ENCODE assay signal across 12 cellular contexts in the genomic region with DNA sequence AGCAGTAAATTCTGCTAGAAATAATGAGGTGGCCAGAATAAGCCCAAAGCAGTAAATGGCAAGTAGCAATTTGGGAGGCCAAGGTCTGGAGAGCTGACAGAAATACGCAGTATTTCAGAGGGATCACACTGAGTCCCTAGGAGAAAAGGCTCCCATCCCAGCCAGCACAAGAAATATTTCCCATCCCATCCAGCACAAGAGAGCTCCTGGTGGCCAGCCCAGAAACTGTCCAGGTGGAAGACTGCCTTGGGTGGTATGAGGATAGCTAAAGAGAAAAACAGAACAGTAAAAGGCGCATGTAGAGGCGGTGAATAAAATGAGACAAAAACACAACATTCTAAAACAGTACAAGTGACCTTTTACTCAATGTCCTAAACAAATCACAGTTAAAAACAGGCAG.
DNase-seq lines count a peak whose midpoint lies in the region; ATAC-seq and TF ChIP-seq lines count a peak whose summit lies in the region.
"Had no signal": no experiment of that assay in that cellular context is flagged by ENCODE, and none has a peak within 500 bp of the region (broad histone marks: within the 10 kb centered on the region; RNA-seq: fewer than 3 reads in every experiment).

No MANE protein-coding gene starts in this region.

- TF ChIP-seq CTCF in A673 (conservative IDR thresholded peaks at IDR 0.05; ENCODE audit: low read depth, low read length) = peak; percentile 31; the same call in 1 of the 2 replicates
- TF ChIP-seq CTCF in GM12873 (IDR thresholded peaks at IDR 0.05; ENCODE audit: insufficient read depth, low read depth, low read length, missing control alignments) = peak; percentile 17
- TF ChIP-seq CTCF in psoas muscle (IDR thresholded peaks at IDR 0.05) = no peak
- no peak for TF ChIP-seq CTCF in omental fat pad (IDR thresholded peaks at IDR 0.05)

- CTCF ChIA-PET in A673 (lab: Charles Lee) = interaction anchor here (0.6 kb wide), 1 partner anchor 42 kb away, joined by 3 read pairs; no protein-coding TSS in a partner anchor

- H3K36me3 Mint-ChIP-seq in T-helper 17 cell (ENCODE audit: low read depth) = peaks cover 2% of the 10 kb centered on the region

- H3K4me1 Mint-ChIP-seq in T-helper 17 cell = no peaks in the 10 kb centered on the region

- POLR2A ChIA-PET in A673 (lab: Charles Lee; ENCODE audit: low non-redundant PET) = no interaction called here

- ATAC-seq in T-helper 17 cell = no peak
- ATAC-seq in psoas muscle = no peak
- no peak for ATAC-seq in omental fat pad (ENCODE audit: low FRiP score)

- H3K27me3 ChIP-seq in A673 (replicated peaks; ENCODE audit: insufficient read depth, low read depth, low read length, poor library complexity) = no peaks in the 10 kb centered on the region
- no peaks in the 10 kb centered on the region for H3K27me3 ChIP-seq in psoas muscle (ENCODE audit: insufficient read depth in 3 of 3, low read length in 2 of 3)

- H3K4me1 ChIP-seq in A673 (ENCODE audit: insufficient read depth, low read length, poor library complexity, severe bottlenecking) = no peaks in the 10 kb centered on the region
- H3K4me1 ChIP-seq in psoas muscle = no peaks in the 10 kb centered on the region

- peak overlapping the region; percentile 60 for H3K27ac Mint-ChIP-seq in T-helper 17 cell
- H3K27ac Mint-ChIP-seq: CD4-positive, alpha-beta T cell; T-helper 1 cell treated with Interleukin-12 subunit alpha and Interleukin-12 subunit beta and Interleukin-4 antibody, amounts not matched to agents 30 μg/mL and 1 μg/mL, for 36 hours had no signal

- H3K36me3 ChIP-seq in A673 (ENCODE audit: insufficient read depth, low read length, poor library complexity, severe bottlenecking) = peaks cover 19% of the 10 kb centered on the region
- peaks cover 0 to 87% of the 10 kb centered on the region in 2 donors for H3K36me3 ChIP-seq in psoas muscle (ENCODE audit: insufficient read depth in 1 of 2, low read depth in 1 of 2)

- H3K4me3 Mint-ChIP-seq in T-helper 17 cell = no peak overlapping the region
- H3K4me3 Mint-ChIP-seq: CD4-positive, alpha-beta T cell; T-helper 1 cell treated with Interleukin-12 subunit alpha and Interleukin-12 subunit beta and Interleukin-4 antibody, amounts not matched to agents 30 μg/mL and 1 μg/mL, for 36 hours had no signal

- H3K9me3 ChIP-seq in A673 (ENCODE audit: low read depth, low read length, poor library complexity, severe bottlenecking) (no peaks in the 10 kb centered on the region), T-helper 17 cell (ENCODE audit: control insufficient read depth, low read length, poor library complexity, severe bottlenecking) (no peaks in the 10 kb centered on the region), psoas muscle (no peaks in the 10 kb centered on the region)

- intact Hi-C loops in A673 (cut with micrococcal nuclease; ENCODE audit: unreplicated experiment) = no loop called here
- intact Hi-C loops in psoas muscle (cut with DNase I) = no loop called here

- H3K27me3 Mint-ChIP-seq in T-helper 17 cell = no peaks in the 10 kb centered on the region
- H3K27me3 Mint-ChIP-seq: CD4-positive, alpha-beta T cell had no signal

- WGBS in psoas muscle, 3 donors = 90 to 96% (median 95%) methylated on average over 3 of the region's 3 CpGs

- no TSS peak for BruUV-seq in A673 (replicated peaks; lab: Mats Ljungman, UMichigan)

- H3K4me3 ChIP-seq in A673 (ENCODE audit: low read depth, low read length, poor library complexity, severe bottlenecking) (no peak overlapping the region), psoas muscle (no peak overlapping the region)

- H3K27ac ChIP-seq in A673 (ENCODE audit: low read depth, low read length, poor library complexity, severe bottlenecking) (no peak overlapping the region), psoas muscle (no peak overlapping the region)

- peak; percentile 6 for DNase-seq in A673 (ENCODE audit: low spot score)
- DNase-seq in T-helper 17 cell = no peak
- DNase-seq in glomerular visceral epithelial cell (ENCODE audit: extremely low spot score) = peak; percentile 4
- no peak for DNase-seq in germinal center (ENCODE audit: low spot score)
- DNase-seq in activated CD4-positive, alpha-beta T cell treated with anti-CD3 and anti-CD28 coated beads, Interleukin-2, amount 50 U/mL, for 1 hour = no peak
- no peak for DNase-seq in psoas muscle
- DNase-seq in omental fat pad (ENCODE audit: low spot score) = no peak
- DNase-seq: CD4-positive, alpha-beta T cell; Karpas-422; stimulated activated CD4-positive, alpha-beta T cell treated with anti-CD3 and anti-CD28 coated beads, Interleukin-2, amount 100 ng/mL, for 48 hours had no signal

Comparison
In these comparisons a context has a peak if more than half of its experiments do, and no peak if none do; other contexts are left out.
1. DNase-seq: peak in A673 (single experiment) and glomerular visceral epithelial cell (single experiment); none in T-helper 17 cell (0 of 3), germinal center (single experiment), activated CD4-positive, alpha-beta T cell treated with anti-CD3 and anti-CD28 coated beads, Interleukin-2, amount 50 U/mL, for 1 hour (single experiment), psoas muscle (0 of 2) and omental fat pad (single experiment).
2. CTCF ChIP-seq: peak in A673 (single experiment) and GM12873 (single experiment); none in psoas muscle (single experiment) and omental fat pad (0 of 3).